In genomic region chr15:91950631-91951384, GRCh38 we compare ENCODE assay signal across 15 cellular contexts.
DNase-seq lines count a peak whose midpoint lies in the region; ATAC-seq and TF ChIP-seq lines count a peak whose summit lies in the region.
"Had no signal": no experiment of that assay in that cellular context is flagged by ENCODE, and none has a peak within 500 bp of the region (broad histone marks: within the 10 kb centered on the region; RNA-seq: fewer than 3 reads in every experiment).

No MANE protein-coding gene starts in this region.

- H3K9me2 ChIP-seq in MM.1S (replicated peaks; ENCODE audit: insufficient read depth, low read length), result no peaks in the 10 kb centered on the region

- no peak overlapping the region for H3K27ac ChIP-seq in DND-41 (ENCODE audit: low read length)
- H3K27ac ChIP-seq in MM.1S (ENCODE audit: low read length), result peak overlapping the region; percentile 6; the same call in 1 of the 2 replicates
- H3K27ac ChIP-seq in mammary epithelial cell (ENCODE audit: insufficient read depth, low read depth, low read length), result peak overlapping the region; percentile 77
- H3K27ac ChIP-seq: esophagus muscularis mucosa, psoas muscle, thyroid gland had no signal

- 22% methylated on average over 2 of the region's 2 CpGs for WGBS in mammary epithelial cell (ENCODE audit: low coverage, missing lambda C conversion rate)

- CTCF ChIA-PET in mammary epithelial cell (lab: Charles Lee; ENCODE audit: low non-redundant PET), result interaction anchor here (0.6 kb wide), 2 partner anchors 22 to 83 kb away, joined by 4 to 6 read pairs; no protein-coding TSS in a partner anchor

- in situ Hi-C loops in mammary epithelial cell (cut with MboI; ENCODE audit: low sequenced_read_pairs in 2 of 2) (no loop called here), GM13977 (cut with MboI; ENCODE audit: low pct_unique_long_range_greater_than_20kb, low sequenced_read_pairs, unreplicated experiment) (no loop called here)

- no peak overlapping the region for H3K4me3 ChIP-seq in DND-41 (ENCODE audit: low read depth in 1 of 2, low read length in 2 of 2)
- H3K4me3 ChIP-seq in MM.1S (ENCODE audit: low read length), result no peak overlapping the region
- H3K4me3 ChIP-seq in mammary epithelial cell (replicated peaks in 1 of 3; ENCODE audit: insufficient read depth in 1 of 3, low read depth in 2 of 3, low read length in 3 of 3), result no peak overlapping the region
- H3K4me3 ChIP-seq: esophagus muscularis mucosa, psoas muscle, thyroid gland had no signal

- BruUV-seq in mammary epithelial cell (replicated peaks; lab: Mats Ljungman, UMichigan), result no TSS peak

- H3K36me3 ChIP-seq in DND-41 (ENCODE audit: insufficient read depth, low read length), result no peaks in the 10 kb centered on the region
- H3K36me3 ChIP-seq in MM.1S (replicated peaks; ENCODE audit: insufficient read depth, low read length), result no peaks in the 10 kb centered on the region
- no peaks in the 10 kb centered on the region for H3K36me3 ChIP-seq in mammary epithelial cell (ENCODE audit: insufficient read depth, low read length)
- H3K36me3 ChIP-seq: esophagus muscularis mucosa, thyroid gland had no signal

- dilution Hi-C loops in mammary epithelial cell (cut with HindIII; ENCODE audit: low sequenced_read_pairs), result no loop called here

- H3K27me3 Mint-ChIP-seq in activated T-cell treated with anti-CD3 and anti-CD28 coated beads, Interleukin-2, amount 50 U/mL, for 72 hours (ENCODE audit: low read depth), result no peaks in the 10 kb centered on the region

- no peak overlapping the region for H3K4me3 Mint-ChIP-seq in activated T-cell treated with anti-CD3 and anti-CD28 coated beads, Interleukin-2, amount 50 U/mL, for 72 hours
- H3K4me3 Mint-ChIP-seq: activated naive CD8-positive, alpha-beta T cell treated with anti-CD3 and anti-CD28 coated beads, Interleukin-2, amount 10 ng/mL, durations not matched to agents 7 days and 5 days had no signal

- no peaks in the 10 kb centered on the region for H4K20me1 ChIP-seq in DND-41 (ENCODE audit: insufficient read depth, low read length)
- no peaks in the 10 kb centered on the region for H4K20me1 ChIP-seq in MM.1S (ENCODE audit: insufficient read depth, low read length)
- no peaks in the 10 kb centered on the region for H4K20me1 ChIP-seq in mammary epithelial cell (ENCODE audit: insufficient read depth, low read length)

- TF ChIP-seq CTCF in DND-41 (IDR thresholded peaks at IDR 0.05; ENCODE audit: borderline replicate concordance, extremely low read depth, low read length, poor library complexity, severe bottlenecking) (no peak), MM.1S (IDR thresholded peaks at IDR 0.05; ENCODE audit: low read length) (peak; percentile 31), mammary epithelial cell (conservative IDR thresholded peaks at IDR 0.05 in 1 of 2, IDR thresholded peaks at IDR 0.05 in 1 of 2; ENCODE audit: extremely low read depth in 1 of 2, insufficient read depth in 1 of 2, low read depth in 1 of 2, low read length in 2 of 2) (peak in 1 of 2 donors; percentile 47), GM13977 (IDR thresholded peaks at IDR 0.05; ENCODE audit: extremely low read depth, insufficient read depth, missing control alignments) (no peak)

- intact Hi-C loops in mammary epithelial cell (cut with micrococcal nuclease), result no loop called here

- H3K4me2 ChIP-seq in DND-41 (ENCODE audit: insufficient read depth, low read length) (no peak overlapping the region), MM.1S (ENCODE audit: low read depth, low read length) (peak overlapping the region; percentile 6; the same call in 1 of the 2 replicates), mammary epithelial cell (ENCODE audit: insufficient read depth, low read depth, low read length) (peak overlapping the region; percentile 28)

- H3K79me2 ChIP-seq in DND-41 (ENCODE audit: insufficient read depth, low read length) (no peaks in the 10 kb centered on the region), MM.1S (ENCODE audit: low read length) (peaks cover 41% of the 10 kb centered on the region), mammary epithelial cell (ENCODE audit: insufficient read depth, low read length) (peaks cover 76% of the 10 kb centered on the region)

- no peaks in the 10 kb centered on the region for H3K27me3 ChIP-seq in DND-41 (ENCODE audit: insufficient read depth, low read length, poor library complexity)
- H3K27me3 ChIP-seq in MM.1S (replicated peaks; ENCODE audit: insufficient read depth, low read length), result no peaks in the 10 kb centered on the region
- H3K27me3 ChIP-seq in mammary epithelial cell (ENCODE audit: insufficient read depth, low read length), result no peaks in the 10 kb centered on the region
- H3K27me3 ChIP-seq: esophagus muscularis mucosa, thyroid gland had no signal

- H3K27ac Mint-ChIP-seq in activated T-cell treated with anti-CD3 and anti-CD28 coated beads, Interleukin-2, amount 50 U/mL, for 72 hours, result no peak overlapping the region
- H3K27ac Mint-ChIP-seq: activated naive CD8-positive, alpha-beta T cell treated with anti-CD3 and anti-CD28 coated beads, Interleukin-2, amount 10 ng/mL, durations not matched to agents 7 days and 5 days had no signal

- H3K4me1 ChIP-seq in DND-41 (ENCODE audit: insufficient read depth, low read length), result no peaks in the 10 kb centered on the region
- peaks cover 36% of the 10 kb centered on the region for H3K4me1 ChIP-seq in MM.1S (ENCODE audit: low read length)
- peaks cover 81% of the 10 kb centered on the region for H3K4me1 ChIP-seq in mammary epithelial cell (ENCODE audit: insufficient read depth, low read length)

- peak; percentile 61 for ATAC-seq in DND-41 (ENCODE audit: insufficient read depth, low read depth)
- ATAC-seq in activated T-cell treated with anti-CD3 and anti-CD28 coated beads, Interleukin-2, amount 50 U/mL, for 72 hours (replicated peaks in 1 of 2), result no peak
- ATAC-seq: left cardiac atrium, psoas muscle had no signal

- H3K9me3 ChIP-seq in DND-41 (ENCODE audit: insufficient read depth, low read length, severe bottlenecking) (no peaks in the 10 kb centered on the region), MM.1S (replicated peaks; ENCODE audit: insufficient read depth, low read length) (no peaks in the 10 kb centered on the region), mammary epithelial cell (replicated peaks; ENCODE audit: insufficient read depth, low read length) (no peaks in the 10 kb centered on the region)
- H3K9me3 ChIP-seq: esophagus muscularis mucosa, psoas muscle, thyroid gland had no signal

- H3K4me1 Mint-ChIP-seq in activated T-cell treated with anti-CD3 and anti-CD28 coated beads, Interleukin-2, amount 50 U/mL, for 72 hours (ENCODE audit: low read depth), result peaks cover 40% of the 10 kb centered on the region

- H3F3A ChIP-seq in MM.1S (ENCODE audit: insufficient read depth, low read length), result peaks cover 23% of the 10 kb centered on the region

- DNase-seq in DND-41 (peak; percentile 41), MM.1S (peak; percentile 31), mammary epithelial cell (peak; percentile 88), foreskin melanocyte (peak; percentile 21), GM13977 (ENCODE audit: low spot score) (no peak), DMS153 treated with DMSO at 0.1 percent for 48 hours (lab: John Stamatoyannopoulos, UW; ENCODE audit: unreplicated experiment) (no peak)
- no peak for DNase-seq in activated T-cell treated with anti-CD3 and anti-CD28 coated beads, Interleukin-2, amount 50 U/mL, for 72 hours
- DNase-seq in activated naive CD4-positive, alpha-beta T cell (lab: John Stamatoyannopoulos, UW), result no peak
- DNase-seq: activated naive CD8-positive, alpha-beta T cell treated with anti-CD3 and anti-CD28 coated beads, Interleukin-2, amount 10 ng/mL, durations not matched to agents 7 days and 5 days; C1 segment of cervical spinal cord; hypothalamus; left cardiac atrium; psoas muscle; thyroid gland had no signal

- H3K9ac ChIP-seq in DND-41 (ENCODE audit: low read depth, low read length) (no peak overlapping the region), MM.1S (ENCODE audit: low read length) (no peak overlapping the region), mammary epithelial cell (ENCODE audit: insufficient read depth, low read length) (peak overlapping the region; percentile 48)

- no peak overlapping the region for H2AFZ ChIP-seq in DND-41 (ENCODE audit: low read depth, low read length)
- no peak overlapping the region for H2AFZ ChIP-seq in MM.1S (ENCODE audit: low read length)
- H2AFZ ChIP-seq in mammary epithelial cell (ENCODE audit: low read depth, low read length), result no peak overlapping the region

- no peaks in the 10 kb centered on the region for H3K36me3 Mint-ChIP-seq in activated T-cell treated with anti-CD3 and anti-CD28 coated beads, Interleukin-2, amount 50 U/mL, for 72 hours (ENCODE audit: insufficient read depth in 2 of 2)
- H3K36me3 Mint-ChIP-seq: activated naive CD8-positive, alpha-beta T cell treated with anti-CD3 and anti-CD28 coated beads, Interleukin-2, amount 10 ng/mL, durations not matched to agents 7 days and 5 days had no signal

- no peaks in the 10 kb centered on the region for H3K9me3 Mint-ChIP-seq in activated T-cell treated with anti-CD3 and anti-CD28 coated beads, Interleukin-2, amount 50 U/mL, for 72 hours
- H3K9me3 Mint-ChIP-seq: activated naive CD8-positive, alpha-beta T cell treated with anti-CD3 and anti-CD28 coated beads, Interleukin-2, amount 10 ng/mL, durations not matched to agents 7 days and 5 days had no signal

Comparison
In these comparisons a context has a peak if more than half of its experiments do, and no peak if none do; other contexts are left out.
1. DNase-seq: peak in DND-41 (single experiment), MM.1S (single experiment), mammary epithelial cell (single experiment) and foreskin melanocyte (single experiment); none in activated T-cell treated with anti-CD3 and anti-CD28 coated beads, Interleukin-2, amount 50 U/mL, for 72 hours (0 of 2), GM13977 (single experiment), DMS153 treated with DMSO at 0.1 percent for 48 hours (single experiment) and activated naive CD4-positive, alpha-beta T cell (0 of 4).